21 cellular contexts compared by ENCODE assay signal in the genomic region with DNA sequence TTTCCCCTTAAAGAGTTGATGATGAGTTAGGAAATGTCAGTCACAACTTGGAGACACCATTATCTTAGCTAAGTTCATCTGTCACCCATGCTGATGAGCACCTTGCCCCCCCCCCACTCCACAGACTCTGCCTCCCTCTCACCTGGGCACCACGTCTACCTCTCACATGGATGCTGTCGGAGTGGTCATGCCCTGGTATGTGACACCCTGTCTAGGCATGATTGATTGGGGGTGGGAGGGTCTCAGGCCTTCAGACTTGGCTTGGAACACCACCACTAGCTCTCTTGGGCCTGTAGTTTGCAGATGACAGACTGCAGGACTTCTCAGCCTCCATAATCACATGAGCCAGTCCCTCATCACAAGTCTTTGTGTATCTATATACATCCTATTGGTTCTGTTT.
DNase-seq lines count a peak whose midpoint lies in the region; ATAC-seq, FAIRE-seq and TF ChIP-seq lines count a peak whose summit lies in the region.
"Had no signal": no experiment of that assay in that cellular context is flagged by ENCODE, and none has a peak within 500 bp of the region (broad histone marks: within the 10 kb centered on the region; RNA-seq: fewer than 3 reads in every experiment).

No MANE protein-coding gene starts in this region.

- peaks cover 21% of the 10 kb centered on the region; the same call in 2 of the 3 replicates for H3K36me3 ChIP-seq in K562 (ENCODE audit: control insufficient read depth, insufficient read depth, low read length)
- peaks cover 12 to 27% (median 13%) of the 10 kb centered on the region in 3 experiments for H3K36me3 ChIP-seq in naive thymus-derived CD4-positive, alpha-beta T cell (ENCODE audit: control insufficient read depth in 2 of 3, insufficient read depth in 3 of 3, low read length in 3 of 3)
- H3K36me3 ChIP-seq: SJCRH30 had no signal

- BruUV-seq in K562 (replicated peaks; lab: Mats Ljungman, UMichigan), result no TSS peak

- H3K9me3 Mint-ChIP-seq in natural killer cell, result peaks cover 5 to 8% of the 10 kb centered on the region in 2 donors
- H3K9me3 Mint-ChIP-seq in natural killer cell treated with Interleukin-12 subunit alpha and Interleukin-12 subunit beta and Interleukin-15 and Interleukin-18, amount 100 ng/mL, for 72 hours, result peaks cover 11% of the 10 kb centered on the region
- peaks cover 3 to 15% (median 11%) of the 10 kb centered on the region in 11 donors for H3K9me3 Mint-ChIP-seq in naive thymus-derived CD4-positive, alpha-beta T cell

- no peak for TF ChIP-seq POLR2A in K562 (conservative IDR thresholded peaks at IDR 0.05)

- in situ Hi-C loops in K562 (cut with MboI), result no loop called here

- peaks cover 5 to 6% of the 10 kb centered on the region in 2 donors for H3K27me3 Mint-ChIP-seq in natural killer cell (ENCODE audit: low read depth in 2 of 2)
- peaks cover 3 to 7% of the 10 kb centered on the region in 2 donors for H3K27me3 Mint-ChIP-seq in natural killer cell treated with Interleukin-12 subunit alpha and Interleukin-12 subunit beta and Interleukin-15 and Interleukin-18, amount 100 ng/mL, for 72 hours
- peaks cover 0 to 7% (median 0%) of the 10 kb centered on the region in 5 donors for H3K27me3 Mint-ChIP-seq in naive thymus-derived CD4-positive, alpha-beta T cell
- H3K27me3 Mint-ChIP-seq: CD8-positive, alpha-beta memory T cell had no signal

- intact Hi-C loops in natural killer cell (cut with micrococcal nuclease) (no loop called here), K562 (cut with micrococcal nuclease) (no loop called here)
- intact Hi-C loops in naive thymus-derived CD4-positive, alpha-beta T cell (cut with micrococcal nuclease), result no loop called here

- TF ChIP-seq CTCF in natural killer cell (IDR thresholded peaks at IDR 0.05) (no peak), K562 (IDR thresholded peaks at IDR 0.05 in 2 of 3, conservative IDR thresholded peaks at IDR 0.05 in 1 of 3; ENCODE audit: insufficient read depth in 2 of 3, low read depth in 1 of 3, low read length in 3 of 3) (no peak)

- H3K4me3 Mint-ChIP-seq in natural killer cell, result no peak overlapping the region
- H3K4me3 Mint-ChIP-seq in natural killer cell treated with Interleukin-12 subunit alpha and Interleukin-12 subunit beta and Interleukin-15 and Interleukin-18, amount 100 ng/mL, for 72 hours, result no peak overlapping the region
- no peak overlapping the region for H3K4me3 Mint-ChIP-seq in naive thymus-derived CD4-positive, alpha-beta T cell
- H3K4me3 Mint-ChIP-seq: IgD-negative memory B cell had no signal

- no peak for ATAC-seq in natural killer cell
- ATAC-seq in natural killer cell treated with Interleukin-12 subunit alpha and Interleukin-12 subunit beta and Interleukin-15 and Interleukin-18, amount 100 ng/mL, for 72 hours, result no peak
- ATAC-seq in K562, result no peak
- no peak for ATAC-seq in naive thymus-derived CD4-positive, alpha-beta T cell

- 40% methylated on average over 2 of the region's 2 CpGs for WGBS in K562 (ENCODE audit: insufficient coverage, low coverage, missing lambda C conversion rate)

- H3K79me2 ChIP-seq in K562 (ENCODE audit: control insufficient read depth, insufficient read depth, low read length), result no peaks in the 10 kb centered on the region

- H3K4me2 ChIP-seq in K562 (ENCODE audit: insufficient read depth, low read length), result no peak overlapping the region

- H3K27ac Mint-ChIP-seq in natural killer cell, result peak overlapping the region; percentile 77 to 82
- peak overlapping the region in 1 of 2 donors; percentile 9 for H3K27ac Mint-ChIP-seq in natural killer cell treated with Interleukin-12 subunit alpha and Interleukin-12 subunit beta and Interleukin-15 and Interleukin-18, amount 100 ng/mL, for 72 hours
- peak overlapping the region in 6 of 9 donors; percentile 13 to 73 (median 54) for H3K27ac Mint-ChIP-seq in naive thymus-derived CD4-positive, alpha-beta T cell

- H3K9ac ChIP-seq in K562 (ENCODE audit: insufficient read depth in 1 of 2, low read depth in 2 of 2, low read length in 2 of 2), result no peak overlapping the region
- H3K9ac ChIP-seq: BLaER1 had no signal

- peaks cover 0 to 5% of the 10 kb centered on the region in 2 experiments; a peak in 1 of 5 replicates for H3K4me1 ChIP-seq in K562 (replicated peaks in 1 of 2; ENCODE audit: control insufficient read depth in 2 of 2, insufficient read depth in 2 of 2, low read length in 2 of 2)
- no peaks in the 10 kb centered on the region for H3K4me1 ChIP-seq in naive thymus-derived CD4-positive, alpha-beta T cell (ENCODE audit: control insufficient read depth in 2 of 2, insufficient read depth in 2 of 2, low read length in 2 of 2)
- H3K4me1 ChIP-seq: Peyer's patch, SJCRH30 had no signal

- CTCF ChIA-PET in K562 (lab: Yijun Ruan, JAX; ENCODE audit: low intra/inter-chr PET ratio), result no interaction called here
- CTCF ChIA-PET in naive thymus-derived CD4-positive, alpha-beta T cell (lab: Charles Lee), result interaction anchor here (0.7 to 0.8 kb wide), 2 partner anchors 11 to 24 kb away, joined by 3 read pairs; no protein-coding TSS in a partner anchor

- H3K9me3 ChIP-seq in K562 (replicated peaks; ENCODE audit: control insufficient read depth, insufficient read depth, low read depth, low read length), result no peaks in the 10 kb centered on the region; the same call in 1 of the 2 replicates
- peaks cover 0 to 6% (median 0%) of the 10 kb centered on the region in 3 experiments for H3K9me3 ChIP-seq in naive thymus-derived CD4-positive, alpha-beta T cell (ENCODE audit: control insufficient read depth in 2 of 3, low read length in 3 of 3)
- H3K9me3 ChIP-seq: Peyer's patch, SJCRH30 had no signal

- H3K27ac ChIP-seq in K562 (ENCODE audit: extremely low read depth, low read depth, low read length), result no peak overlapping the region
- H3K27ac ChIP-seq in naive thymus-derived CD4-positive, alpha-beta T cell (ENCODE audit: low read depth, low read length), result no peak overlapping the region
- H3K27ac ChIP-seq: BLaER1, Peyer's patch, SJCRH30 had no signal

- DNase-seq in natural killer cell, result no peak
- no peak for DNase-seq in natural killer cell treated with Interleukin-12 subunit alpha and Interleukin-12 subunit beta and Interleukin-15 and Interleukin-18, amount 100 ng/mL, for 72 hours (ENCODE audit: low spot score)
- DNase-seq in K562 (ENCODE audit: extremely low read depth in 1 of 4, low spot score in 3 of 4), result no peak
- DNase-seq in naive thymus-derived CD4-positive, alpha-beta T cell, result no peak
- no peak for DNase-seq in NCI-H2081 treated with DMSO at 0.1 percent for 48 hours (lab: John Stamatoyannopoulos, UW)
- no peak for DNase-seq in SHP77 treated with DMSO at 0.1 percent for 48 hours (lab: John Stamatoyannopoulos, UW)
- DNase-seq in activated T-cell treated with anti-CD3 and anti-CD28 coated beads, Interleukin-2, amount 50 U/mL, for 1 hour, result no peak
- DNase-seq: ACHN; CD8-positive, alpha-beta memory T cell; EL; GF-D8; Karpas-422; NCI-H1694; NCI-H2081; NCI-H2171 treated with DMSO at 0.1 percent for 48 hours; NCI-H446; NCI-H526; Peyer's patch; SJCRH30 had no signal

- TF ChIP-seq RAD21 in K562 (CRISPR knock-in tag; conservative IDR thresholded peaks at IDR 0.05 in 1 of 2, IDR thresholded peaks at IDR 0.05 in 1 of 2), result no peak

- POLR2A ChIA-PET in K562 (lab: Yijun Ruan, JAX), result interaction anchor here (0.6 to 0.7 kb wide), 2 partner anchors 15 to 85 kb away, joined by 3 read pairs; a partner anchor contains a TSS
- POLR2A ChIA-PET in naive thymus-derived CD4-positive, alpha-beta T cell (lab: Charles Lee), result no interaction called here

- no peaks in the 10 kb centered on the region for H3K27me3 ChIP-seq in K562 (ENCODE audit: control insufficient read depth in 2 of 2, insufficient read depth in 2 of 2, low read length in 2 of 2)
- H3K27me3 ChIP-seq in naive thymus-derived CD4-positive, alpha-beta T cell (ENCODE audit: control insufficient read depth in 2 of 2, insufficient read depth in 2 of 2, low read length in 2 of 2), result no peaks in the 10 kb centered on the region
- H3K27me3 ChIP-seq: BLaER1, Peyer's patch, SJCRH30 had no signal

- H3K4me3 ChIP-seq in K562, result no peak overlapping the region
- no peak overlapping the region for H3K4me3 ChIP-seq in naive thymus-derived CD4-positive, alpha-beta T cell (ENCODE audit: low read length)
- H3K4me3 ChIP-seq: BLaER1, Peyer's patch, SJCRH30 had no signal

- no peaks in the 10 kb centered on the region for H4K20me1 ChIP-seq in K562 (replicated peaks; ENCODE audit: control insufficient read depth, insufficient read depth, low read length)
- H4K20me1 ChIP-seq: BLaER1 had no signal

- no peak overlapping the region for H2AFZ ChIP-seq in K562 (ENCODE audit: low read depth, low read length)

- no peak for FAIRE-seq in K562 (lab: Jason Lieb, UNC)

- no peak for TF ChIP-seq EP300 in K562 (IDR thresholded peaks at IDR 0.05; ENCODE audit: low read length)

- no peaks in the 10 kb centered on the region for H3K9me1 ChIP-seq in K562 (ENCODE audit: control insufficient read depth, insufficient read depth, low read length)

- peaks cover 17% of the 10 kb centered on the region for H3K36me3 Mint-ChIP-seq in natural killer cell
- H3K36me3 Mint-ChIP-seq in natural killer cell treated with Interleukin-12 subunit alpha and Interleukin-12 subunit beta and Interleukin-15 and Interleukin-18, amount 100 ng/mL, for 72 hours, result peaks cover 18% of the 10 kb centered on the region
- H3K36me3 Mint-ChIP-seq in naive thymus-derived CD4-positive, alpha-beta T cell, result peaks cover 12 to 40% (median 20%) of the 10 kb centered on the region in 5 donors

- peaks cover 33 to 34% of the 10 kb centered on the region in 2 donors for H3K4me1 Mint-ChIP-seq in natural killer cell
- peaks cover 7 to 27% of the 10 kb centered on the region in 2 donors for H3K4me1 Mint-ChIP-seq in natural killer cell treated with Interleukin-12 subunit alpha and Interleukin-12 subunit beta and Interleukin-15 and Interleukin-18, amount 100 ng/mL, for 72 hours (ENCODE audit: low read depth in 2 of 2)
- H3K4me1 Mint-ChIP-seq in naive thymus-derived CD4-positive, alpha-beta T cell, result peaks cover 6 to 21% (median 11%) of the 10 kb centered on the region in 7 donors

TF ChIP-seq in K562, 482 proteins besides CTCF, POLR2A, EP300 and RAD21:
- TF ChIP-seq MEIS2 (IDR thresholded peaks at IDR 0.05; ENCODE audit: partially characterized antibody), result peak; percentile 12
- no peak for TF ChIP-seq SAFB2 (IDR thresholded peaks at IDR 0.05; ENCODE audit: borderline replicate concordance, low read depth, low read length, severe bottlenecking)
